In genomic region chr2:168850846-168851245, GRCh38 we compare ENCODE assay signal across 1 cellular context.
TF ChIP-seq lines count a peak whose summit lies in the region.

No MANE protein-coding gene starts in this region.

TF ChIP-seq in K562, 482 proteins besides CTCF, POLR2A, EP300 and RAD21:
- TF ChIP-seq ZNF3 (CRISPR knock-in tag; IDR thresholded peaks at IDR 0.05) (no peak), PURB (CRISPR knock-in tag; IDR thresholded peaks at IDR 0.05; ENCODE audit: low read depth) (no peak), POLR3G (IDR thresholded peaks at IDR 0.05; ENCODE audit: extremely low read depth, insufficient read length, insufficient replicate concordance) (no peak), ZNF274 (IDR thresholded peaks at IDR 0.05; ENCODE audit: borderline replicate concordance, low read depth, low read length) (0 out of 2 replicates have a peak, but pooled peaks have one; percentile 1), MEIS2 (IDR thresholded peaks at IDR 0.05; ENCODE audit: partially characterized antibody) (peak; percentile 33)
- TF ChIP-seq, protein P1, sequence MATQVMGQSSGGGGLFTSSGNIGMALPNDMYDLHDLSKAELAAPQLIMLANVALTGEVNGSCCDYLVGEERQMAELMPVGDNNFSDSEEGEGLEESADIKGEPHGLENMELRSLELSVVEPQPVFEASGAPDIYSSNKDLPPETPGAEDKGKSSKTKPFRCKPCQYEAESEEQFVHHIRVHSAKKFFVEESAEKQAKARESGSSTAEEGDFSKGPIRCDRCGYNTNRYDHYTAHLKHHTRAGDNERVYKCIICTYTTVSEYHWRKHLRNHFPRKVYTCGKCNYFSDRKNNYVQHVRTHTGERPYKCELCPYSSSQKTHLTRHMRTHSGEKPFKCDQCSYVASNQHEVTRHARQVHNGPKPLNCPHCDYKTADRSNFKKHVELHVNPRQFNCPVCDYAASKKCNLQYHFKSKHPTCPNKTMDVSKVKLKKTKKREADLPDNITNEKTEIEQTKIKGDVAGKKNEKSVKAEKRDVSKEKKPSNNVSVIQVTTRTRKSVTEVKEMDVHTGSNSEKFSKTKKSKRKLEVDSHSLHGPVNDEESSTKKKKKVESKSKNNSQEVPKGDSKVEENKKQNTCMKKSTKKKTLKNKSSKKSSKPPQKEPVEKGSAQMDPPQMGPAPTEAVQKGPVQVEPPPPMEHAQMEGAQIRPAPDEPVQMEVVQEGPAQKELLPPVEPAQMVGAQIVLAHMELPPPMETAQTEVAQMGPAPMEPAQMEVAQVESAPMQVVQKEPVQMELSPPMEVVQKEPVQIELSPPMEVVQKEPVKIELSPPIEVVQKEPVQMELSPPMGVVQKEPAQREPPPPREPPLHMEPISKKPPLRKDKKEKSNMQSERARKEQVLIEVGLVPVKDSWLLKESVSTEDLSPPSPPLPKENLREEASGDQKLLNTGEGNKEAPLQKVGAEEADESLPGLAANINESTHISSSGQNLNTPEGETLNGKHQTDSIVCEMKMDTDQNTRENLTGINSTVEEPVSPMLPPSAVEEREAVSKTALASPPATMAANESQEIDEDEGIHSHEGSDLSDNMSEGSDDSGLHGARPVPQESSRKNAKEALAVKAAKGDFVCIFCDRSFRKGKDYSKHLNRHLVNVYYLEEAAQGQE (CRISPR knock-in tag; IDR thresholded peaks at IDR 0.05; ENCODE audit: low read depth): no peak
